Comparison of ENCODE assay signal across 20 cellular contexts in genomic region chr13:23805015-23805583, GRCh38.
DNase-seq lines count a peak whose midpoint lies in the region; ATAC-seq, FAIRE-seq and TF ChIP-seq lines count a peak whose summit lies in the region.
"Had no signal": no experiment of that assay in that cellular context is flagged by ENCODE, and none has a peak within 500 bp of the region (broad histone marks: within the 10 kb centered on the region; RNA-seq: fewer than 3 reads in every experiment).

No MANE protein-coding gene starts in this region.

- DNase-seq in GM12891 (ENCODE audit: insufficient read length, low spot score) (no peak), NCI-H82 (lab: John Stamatoyannopoulos, UW) (peak; percentile 61), glutamatergic neuron (no peak), Calu3 (no peak), kidney tubule cell (ENCODE audit: low spot score) (no peak)
- DNase-seq: 8988T; CD4-positive, alpha-beta memory T cell; DMS 273 treated with DMSO at 0.1 percent for 48 hours; DMS53; DND-41; EL; GM23248; KBM-7 had no signal

- H3K27ac ChIP-seq in HEK293 (ENCODE audit: extremely low read depth, low read depth, low read length): no peak overlapping the region
- H3K27ac ChIP-seq: BLaER1, GM23248 had no signal

- POLR2A ChIA-PET in HEK293 (lab: Yijun Ruan, JAX): no interaction called here

- H3K9me3 Mint-ChIP-seq in glutamatergic neuron (ENCODE audit: unreplicated experiment) (peaks cover 1% of the 10 kb centered on the region), Calu3 (ENCODE audit: low read depth, unreplicated experiment) (no peaks in the 10 kb centered on the region)
- H3K9me3 Mint-ChIP-seq: IgD-negative memory B cell had no signal

- TF ChIP-seq CTCF in HEK293 (tag by site-specific recombination; IDR thresholded peaks at IDR 0.05): no peak
- no peak for TF ChIP-seq CTCF in glutamatergic neuron (IDR thresholded peaks at IDR 0.05; ENCODE audit: partially characterized antibody, unreplicated experiment)
- no peak for TF ChIP-seq CTCF in Calu3 (IDR thresholded peaks at IDR 0.05; ENCODE audit: unreplicated experiment)

- peak; percentile 23 for FAIRE-seq in GM12891 (lab: Jason Lieb, UNC)
- FAIRE-seq: HTR-8/SVneo had no signal

- H3K27me3 Mint-ChIP-seq in glutamatergic neuron (ENCODE audit: unreplicated experiment) (no peaks in the 10 kb centered on the region), Calu3 (ENCODE audit: unreplicated experiment) (no peaks in the 10 kb centered on the region)
- H3K27me3 Mint-ChIP-seq: CD4-positive, alpha-beta memory T cell had no signal

- H3K4me1 Mint-ChIP-seq in glutamatergic neuron (ENCODE audit: low read depth, unreplicated experiment) (peaks cover 18% of the 10 kb centered on the region), Calu3 (ENCODE audit: low read depth, unreplicated experiment) (no peaks in the 10 kb centered on the region)
- H3K4me1 Mint-ChIP-seq: CD14-positive monocyte had no signal

- no peaks in the 10 kb centered on the region for H3K9me3 ChIP-seq in HEK293 (ENCODE audit: control insufficient read depth, insufficient read depth, low read depth, low read length)
- H3K9me3 ChIP-seq: BLaER1, HAP-1 had no signal

- H3K36me3 Mint-ChIP-seq in glutamatergic neuron (ENCODE audit: unreplicated experiment): peaks cover 4% of the 10 kb centered on the region
- H3K36me3 Mint-ChIP-seq in Calu3 (ENCODE audit: insufficient read depth, unreplicated experiment): peaks cover 5% of the 10 kb centered on the region

- no peak for ATAC-seq in HG03196 (IDR thresholded peaks at IDR 0.05; ENCODE audit: unreplicated experiment)

- H3K27ac Mint-ChIP-seq in glutamatergic neuron (ENCODE audit: unreplicated experiment) (peak overlapping the region; percentile 81), Calu3 (ENCODE audit: unreplicated experiment) (no peak overlapping the region)
- H3K27ac Mint-ChIP-seq: CD14-positive monocyte; CD4-positive, alpha-beta memory T cell; IgD-negative memory B cell had no signal

- H3K4me3 Mint-ChIP-seq in glutamatergic neuron (ENCODE audit: unreplicated experiment): peak overlapping the region; percentile 26
- H3K4me3 Mint-ChIP-seq in Calu3 (ENCODE audit: low read depth, unreplicated experiment): no peak overlapping the region
- H3K4me3 Mint-ChIP-seq: CD14-positive monocyte; CD4-positive, alpha-beta memory T cell; IgD-negative memory B cell had no signal

- no TSS peak for BruUV-seq in Calu3 (replicated peaks; lab: Mats Ljungman, UMichigan)

- intact Hi-C loops in Calu3 (cut with micrococcal nuclease; ENCODE audit: unreplicated experiment): no loop called here

- no peaks in the 10 kb centered on the region for H3K36me3 ChIP-seq in HEK293 (ENCODE audit: control insufficient read depth in 2 of 2, insufficient read depth in 1 of 2, low read length in 2 of 2)
- H3K36me3 ChIP-seq: HAP-1 had no signal

- no peaks in the 10 kb centered on the region for H3K4me1 ChIP-seq in HEK293 (ENCODE audit: control insufficient read depth, insufficient read depth, low read length)

- TF ChIP-seq POLR2A in GM12891 (IDR thresholded peaks at IDR 0.05; ENCODE audit: low read depth, low read length): no peak

- H3K4me3 ChIP-seq in HEK293 (ENCODE audit: low read depth, low read length): no peak overlapping the region
- H3K4me3 ChIP-seq: BLaER1, GM23248, HAP-1 had no signal

- CTCF ChIA-PET in HEK293 (lab: Yijun Ruan, JAX): interaction anchor here (0.6 kb wide), 1 partner anchor 90 kb away, joined by 3 read pairs; no protein-coding TSS in a partner anchor
- CTCF ChIA-PET in Calu3 (lab: Charles Lee): no interaction called here

TF ChIP-seq in GM12891, 5 proteins besides CTCF, POLR2A, EP300 and RAD21:
- TF ChIP-seq POU2F2 (IDR thresholded peaks at IDR 0.05; ENCODE audit: low read depth, low read length) (no peak), SPI1 (IDR thresholded peaks at IDR 0.05; ENCODE audit: low read depth, low read length) (no peak), TAF1 (IDR thresholded peaks at IDR 0.05; ENCODE audit: low read depth, low read length) (no peak), PAX5 (IDR thresholded peaks at IDR 0.05; ENCODE audit: insufficient read depth, low read length, severe bottlenecking) (no peak), POLR2AphosphoS5 (IDR thresholded peaks at IDR 0.05; ENCODE audit: low read depth, low read length) (no peak)

TF ChIP-seq in HEK293, 187 proteins besides CTCF, POLR2A, EP300 and RAD21 (continues in another document):
- TF ChIP-seq HOXA7 (CRISPR knock-in tag; IDR thresholded peaks at IDR 0.05; ENCODE audit: borderline replicate concordance): no peak
- no peak for TF ChIP-seq ZNF423 (tag by site-specific recombination; IDR thresholded peaks at IDR 0.05)
- 0 out of 2 replicates have a peak, but pooled peaks have one; percentile 14 for TF ChIP-seq PRDM6 (tag by site-specific recombination; IDR thresholded peaks at IDR 0.05)
- no peak for TF ChIP-seq ZNF433 (tag by site-specific recombination; IDR thresholded peaks at IDR 0.05; ENCODE audit: low read depth)
- TF ChIP-seq ZNF239 (tag by site-specific recombination; IDR thresholded peaks at IDR 0.05): no peak
- TF ChIP-seq ZNF48 (tag by site-specific recombination; IDR thresholded peaks at IDR 0.05): no peak
- TF ChIP-seq HIC1 (tag by site-specific recombination; IDR thresholded peaks at IDR 0.05): peak; percentile 62
- TF ChIP-seq PRDM2 (tag by site-specific recombination; IDR thresholded peaks at IDR 0.05; ENCODE audit: borderline replicate concordance): no peak
- peak; percentile 72 for TF ChIP-seq TCF7L2 (IDR thresholded peaks at IDR 0.05; ENCODE audit: borderline replicate concordance, low read depth, low read length)
